In the genomic region with DNA sequence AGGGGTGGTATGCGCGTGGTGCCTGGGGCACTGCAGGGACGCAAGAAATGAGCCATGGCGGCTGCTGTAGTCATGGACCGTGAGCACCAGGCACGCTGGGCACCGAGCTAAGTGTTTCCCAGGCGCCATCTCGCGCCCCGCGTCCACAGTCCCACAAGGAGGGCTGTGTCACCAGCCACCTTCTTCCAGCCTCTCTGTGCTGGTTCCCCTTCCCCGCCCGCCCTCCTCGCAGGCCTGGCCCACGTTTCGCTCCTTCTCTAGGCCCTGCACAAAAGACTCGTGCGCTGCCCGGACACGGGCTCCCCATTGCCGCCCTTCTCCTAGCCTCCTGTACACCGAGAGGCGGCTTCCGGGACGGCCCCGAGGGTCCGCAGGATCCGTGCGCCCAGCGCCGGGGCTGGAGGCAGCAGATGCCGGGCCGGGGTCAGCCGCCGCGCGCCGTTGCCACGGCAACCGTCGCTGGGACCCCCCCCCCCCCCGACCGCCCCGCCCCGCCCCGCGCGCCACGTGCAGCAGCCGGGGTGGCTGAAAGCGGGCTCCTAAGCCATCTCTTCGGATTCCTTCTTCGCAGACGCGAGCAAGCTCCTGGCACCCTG, we compare ENCODE assay signal across 9 cellular contexts.
A peak's percentile ranks its signal among the peaks of the same experiment; 100 is the strongest.
DNase-seq lines count a peak whose midpoint lies in the region; ATAC-seq and FAIRE-seq lines count a peak whose summit lies in the region.
"Had no signal": no experiment of that assay in that cellular context is flagged by ENCODE, and none has a peak within 500 bp of the region (broad histone marks: within the 10 kb centered on the region; RNA-seq: fewer than 3 reads in every experiment).

No MANE protein-coding gene starts in this region.

- H3K4me3 ChIP-seq in right cardiac atrium (ENCODE audit: low read length), result peak overlapping the region; percentile 61
- H3K4me3 ChIP-seq in CD8-positive, alpha-beta memory T cell (ENCODE audit: low read length), result no peak overlapping the region

- peaks cover 16% of the 10 kb centered on the region for H3K27me3 Mint-ChIP-seq in activated naive CD8-positive, alpha-beta T cell
- peaks cover 5 to 38% of the 10 kb centered on the region in 2 donors for H3K27me3 Mint-ChIP-seq in CD8-positive, alpha-beta memory T cell

- no peaks in the 10 kb centered on the region for H3K36me3 ChIP-seq in CD8-positive, alpha-beta memory T cell (ENCODE audit: insufficient read depth, low read length)

- H3K4me1 Mint-ChIP-seq in activated naive CD8-positive, alpha-beta T cell (ENCODE audit: low read depth), result peaks cover 4% of the 10 kb centered on the region
- H3K4me1 Mint-ChIP-seq in CD8-positive, alpha-beta memory T cell, result no peaks in the 10 kb centered on the region

- CTCF ChIA-PET in CD8-positive, alpha-beta memory T cell (lab: Charles Lee), result interaction anchor here (1.3 kb wide), 1 partner anchor 10 kb away, joined by 3 read pairs; no protein-coding TSS in a partner anchor

- no peak overlapping the region for H3K27ac ChIP-seq in right cardiac atrium (ENCODE audit: low read length)
- H3K27ac ChIP-seq in CD8-positive, alpha-beta memory T cell (ENCODE audit: low read depth, low read length), result no peak overlapping the region

- H3K36me3 Mint-ChIP-seq in activated naive CD8-positive, alpha-beta T cell, result peaks cover 5% of the 10 kb centered on the region
- H3K36me3 Mint-ChIP-seq in CD8-positive, alpha-beta memory T cell, result no peaks in the 10 kb centered on the region

- FAIRE-seq in GM19239 (lab: Jason Lieb, UNC), result no peak

- peaks cover 4% of the 10 kb centered on the region for H3K9me3 Mint-ChIP-seq in activated naive CD8-positive, alpha-beta T cell (ENCODE audit: low read depth)
- no peaks in the 10 kb centered on the region for H3K9me3 Mint-ChIP-seq in CD8-positive, alpha-beta memory T cell

- no peaks in the 10 kb centered on the region for H3K27me3 ChIP-seq in right cardiac atrium (ENCODE audit: control insufficient read depth, insufficient read depth)
- H3K27me3 ChIP-seq in CD8-positive, alpha-beta memory T cell (ENCODE audit: insufficient read depth, low read length, poor library complexity, severe bottlenecking), result peaks cover 5% of the 10 kb centered on the region

- H3K9me3 ChIP-seq in right cardiac atrium (ENCODE audit: control insufficient read depth, low read length), result no peaks in the 10 kb centered on the region
- no peaks in the 10 kb centered on the region for H3K9me3 ChIP-seq in CD8-positive, alpha-beta memory T cell (ENCODE audit: low read length)

- peak overlapping the region; percentile 58 for H3K4me3 Mint-ChIP-seq in activated naive CD8-positive, alpha-beta T cell
- H3K4me3 Mint-ChIP-seq in CD8-positive, alpha-beta memory T cell, result peak overlapping the region in 2 of 7 donors; percentile 6 to 30

- DNase-seq in CD1c-positive myeloid dendritic cell (ENCODE audit: extremely low spot score), result peak; percentile 10
- DNase-seq in right cardiac atrium, result peak; percentile 24 to 68 (median 55)
- peak; percentile 38 for DNase-seq in pons (ENCODE audit: low spot score)
- no peak for DNase-seq in CD8-positive, alpha-beta memory T cell
- no peak for DNase-seq in NOMO-1 treated with DMSO at 0.1 percent for 48 hours (lab: John Stamatoyannopoulos, UW; ENCODE audit: unreplicated experiment)
- no peak for DNase-seq in GM19239 (ENCODE audit: insufficient read length, low spot score)
- DNase-seq in HPDE6-E6E7 (ENCODE audit: extremely low spot score), result no peak
- DNase-seq: MM.1S had no signal

- WGBS in right cardiac atrium, result 12% methylated on average over 56 of the region's 56 CpGs

- POLR2A ChIA-PET in CD8-positive, alpha-beta memory T cell (lab: Charles Lee), result no interaction called here

- H3K27ac Mint-ChIP-seq in activated naive CD8-positive, alpha-beta T cell, result no peak overlapping the region
- H3K27ac Mint-ChIP-seq in CD8-positive, alpha-beta memory T cell, result no peak overlapping the region

- H3K4me1 ChIP-seq in right cardiac atrium (ENCODE audit: control insufficient read depth, insufficient read depth, low read length), result peaks cover 3% of the 10 kb centered on the region
- H3K4me1 ChIP-seq in CD8-positive, alpha-beta memory T cell (ENCODE audit: insufficient read depth, low read length), result no peaks in the 10 kb centered on the region

- ATAC-seq in right cardiac atrium, result peak; percentile 61 to 69

- intact Hi-C loops in right cardiac atrium (cut with DNase I), result no loop called here

Comparison
In these comparisons a context has a peak if more than half of its experiments do, and no peak if none do; other contexts are left out.
1. DNase-seq: peak in CD1c-positive myeloid dendritic cell (single experiment), right cardiac atrium (3 of 3) and pons (single experiment); none in CD8-positive, alpha-beta memory T cell (0 of 5), NOMO-1 treated with DMSO at 0.1 percent for 48 hours (single experiment), GM19239 (single experiment) and HPDE6-E6E7 (single experiment).